Comparison of ENCODE assay signal across 7 cellular contexts in the genomic region with DNA sequence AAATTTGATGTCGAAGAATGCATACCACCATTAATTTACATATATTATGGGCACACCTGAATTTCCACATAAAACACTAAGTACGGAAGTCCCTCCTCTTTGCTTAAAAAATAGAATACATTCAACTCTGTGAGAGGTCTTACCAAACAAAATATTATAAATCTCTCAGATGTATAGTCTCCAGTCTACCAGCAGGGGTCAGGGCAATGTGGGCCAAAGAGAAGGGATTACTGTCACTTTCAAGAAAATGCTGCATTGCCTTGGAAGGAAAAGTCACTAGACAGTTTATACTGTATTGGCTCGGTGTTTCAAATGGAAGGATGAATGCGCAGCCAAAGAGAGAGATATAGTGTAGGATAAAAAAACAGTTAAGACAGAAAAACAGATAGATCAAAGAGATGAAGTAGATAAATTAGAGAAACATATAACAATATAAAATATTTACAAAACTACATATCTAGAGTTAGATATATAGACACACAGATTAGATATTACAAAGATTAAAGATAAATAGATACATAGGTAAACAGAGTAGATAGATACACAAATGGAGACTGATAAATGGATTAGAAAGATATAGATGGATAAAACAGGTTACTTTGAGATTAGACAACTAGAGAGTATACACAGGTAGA. TPM values are rescaled to one million over a fixed set of nuclear protein-coding genes. Genes with fewer than 3 reads are reported as not detected.
DNase-seq lines count a peak whose midpoint lies in the region; ATAC-seq, FAIRE-seq and TF ChIP-seq lines count a peak whose summit lies in the region.

No MANE protein-coding gene starts in this region.

- no peak overlapping the region for H3K14ac ChIP-seq in IMR-90 (replicated peaks; ENCODE audit: low read depth, low read length)

- H3K27me3 ChIP-seq in IMR-90 (ENCODE audit: control insufficient read depth, insufficient read depth, low read length): no peaks in the 10 kb centered on the region

- intact Hi-C loops in IMR-90 (cut with micrococcal nuclease): loop anchor here (1.0 to 5.0 kb wide), 3 partner anchors 114 to 210 kb away; partner anchors contain the start of gene SAAL1

- TF ChIP-seq POLR2A in IMR-90 (IDR thresholded peaks at IDR 0.05; ENCODE audit: low read depth, low read length): no peak

- no peak overlapping the region for H2BK20ac ChIP-seq in IMR-90 (ENCODE audit: low read depth, low read length)

- no peak overlapping the region for H3K56ac ChIP-seq in IMR-90 (ENCODE audit: extremely low read depth, insufficient read depth, low read length)

- peak; percentile 73 for DNase-seq in G401 (ENCODE audit: low spot score)
- DNase-seq in IMR-90: peak; percentile 70
- peak; percentile 28 for DNase-seq in RCC 7860 (ENCODE audit: low spot score)
- peak; percentile 58 for DNase-seq in amniotic epithelial cell (ENCODE audit: low read depth)
- DNase-seq in iPS-NIHi11 (ENCODE audit: low spot score): peak; percentile 58
- DNase-seq in stimulated activated CD4-positive, alpha-beta T cell treated with anti-CD3 and anti-CD28 coated beads, Interleukin-4, amount 100 ng/mL, for 1 hour: peak; percentile 41

- H3K4ac ChIP-seq in IMR-90 (ENCODE audit: low read depth, low read length): no peak overlapping the region

- H4K20me1 ChIP-seq in IMR-90 (ENCODE audit: insufficient read depth, low read length): no peaks in the 10 kb centered on the region

- TF ChIP-seq CTCF in IMR-90 (conservative IDR thresholded peaks at IDR 0.05; ENCODE audit: low read depth, low read length): peak; percentile 77

- FAIRE-seq in RCC 7860 (lab: Jason Lieb, UNC): peak; percentile 70

- no peak overlapping the region for H3K4me2 ChIP-seq in IMR-90 (ENCODE audit: low read depth, low read length)

- H3K36me3 ChIP-seq in IMR-90 (ENCODE audit: control insufficient read depth, insufficient read depth, low read length): peaks cover 8% of the 10 kb centered on the region

- H2AK5ac ChIP-seq in IMR-90 (ENCODE audit: low read depth, low read length): no peak overlapping the region

- H2BK15ac ChIP-seq in IMR-90 (ENCODE audit: low read depth, low read length): no peak overlapping the region

- no peak overlapping the region for H3K9ac ChIP-seq in IMR-90 (ENCODE audit: low read depth, low read length)

- CTCF ChIA-PET in IMR-90 (lab: Yijun Ruan, JAX): interaction anchor here (0.8 to 1.5 kb wide), 3 partner anchors 11 to 114 kb away, joined by 3 to 5 read pairs (median 3); partner anchors contain the start of gene SAAL1

- no peak overlapping the region for H3K18ac ChIP-seq in IMR-90 (ENCODE audit: low read depth, low read length)

- no peak overlapping the region for H2AK9ac ChIP-seq in IMR-90 (replicated peaks; ENCODE audit: low read depth, low read length, poor library complexity)

- H3K4me3 ChIP-seq in IMR-90 (ENCODE audit: insufficient read depth, low read depth, low read length): no peak overlapping the region

- WGBS in IMR-90 (ENCODE audit: extremely low coverage in 2 of 2, insufficient read length in 1 of 2), 2 experiments: 80% methylated on average over 1 of the region's 4 CpGs; no CpG with 5 or more reads in 1 of the 2 experiments

- dilution Hi-C loops in IMR-90 (cut with HindIII; ENCODE audit: low sequenced_read_pairs, unreplicated experiment): loop anchor here (25.0 kb wide), 1 partner anchor 255 kb away; the partner anchor contains the start of gene KCNC1

- ATAC-seq in GM21381 (IDR thresholded peaks at IDR 0.05; ENCODE audit: unreplicated experiment): peak; percentile 66
- ATAC-seq in IMR-90 (ENCODE audit: low read depth): peak; percentile 99

- H3K27ac ChIP-seq in IMR-90 (ENCODE audit: insufficient read depth, low read length): no peak overlapping the region

- no peak overlapping the region for H4K8ac ChIP-seq in IMR-90 (ENCODE audit: low read depth in 2 of 2, low read length in 2 of 2)

- H3K23ac ChIP-seq in IMR-90 (ENCODE audit: low read depth, low read length): no peak overlapping the region

- in situ Hi-C loops in G401 (cut with HindIII; ENCODE audit: low sequenced_read_pairs) (loop anchor here (25.0 kb wide), 1 partner anchor 255 kb away; the partner anchor contains the start of gene KCNC1), IMR-90 (cut with MboI; ENCODE audit: low sequenced_read_pairs) (no loop called here)

- TF ChIP-seq RAD21 in IMR-90 (IDR thresholded peaks at IDR 0.05; ENCODE audit: low read length): peak; percentile 66

- H2AFZ ChIP-seq in IMR-90 (replicated peaks; ENCODE audit: low read length, poor library complexity): no peak overlapping the region

- no peaks in the 10 kb centered on the region for H3K4me1 ChIP-seq in IMR-90 (ENCODE audit: control insufficient read depth, insufficient read depth, low read length)

- no peaks in the 10 kb centered on the region for H3K79me1 ChIP-seq in IMR-90 (ENCODE audit: low read depth in 1 of 2, low read length in 2 of 2)

- H3K9me3 ChIP-seq in IMR-90 (ENCODE audit: control insufficient read depth, insufficient read depth, low read length): no peaks in the 10 kb centered on the region

- H2BK120ac ChIP-seq in IMR-90 (ENCODE audit: low read depth, low read length): no peak overlapping the region

- H4K91ac ChIP-seq in IMR-90 (ENCODE audit: insufficient read depth, low read depth, low read length): no peak overlapping the region

- no peaks in the 10 kb centered on the region for H3K9me1 ChIP-seq in IMR-90 (ENCODE audit: insufficient read depth, low read length)

- H4K5ac ChIP-seq in IMR-90 (ENCODE audit: low read depth, low read length): no peak overlapping the region

- no peak overlapping the region for H2BK5ac ChIP-seq in IMR-90 (ENCODE audit: low read depth, low read length, poor library complexity, severe bottlenecking)

- POLR2A ChIA-PET in IMR-90 (lab: Charles Lee; ENCODE audit: unreplicated experiment): no interaction called here

- BruUV-seq in IMR-90 (replicated peaks; lab: Mats Ljungman, UMichigan): no TSS peak

TF ChIP-seq in IMR-90, 13 proteins besides CTCF, POLR2A, EP300 and RAD21:
- TF ChIP-seq SMC3 (IDR thresholded peaks at IDR 0.05; ENCODE audit: low read depth, low read length): peak; percentile 56
- TF ChIP-seq, protein P1, sequence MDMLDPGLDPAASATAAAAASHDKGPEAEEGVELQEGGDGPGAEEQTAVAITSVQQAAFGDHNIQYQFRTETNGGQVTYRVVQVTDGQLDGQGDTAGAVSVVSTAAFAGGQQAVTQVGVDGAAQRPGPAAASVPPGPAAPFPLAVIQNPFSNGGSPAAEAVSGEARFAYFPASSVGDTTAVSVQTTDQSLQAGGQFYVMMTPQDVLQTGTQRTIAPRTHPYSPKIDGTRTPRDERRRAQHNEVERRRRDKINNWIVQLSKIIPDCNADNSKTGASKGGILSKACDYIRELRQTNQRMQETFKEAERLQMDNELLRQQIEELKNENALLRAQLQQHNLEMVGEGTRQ (IDR thresholded peaks at IDR 0.05; ENCODE audit: low read depth, low read length): no peak

RNA-seq across cellular contexts. Expression of gene SERGEF, which starts 20.9 kb away (rescaled TPM):
- total RNA-seq in G401 (2014; rRNA removed; shearing (Covaris generic)): 28.2 and 111 TPM in 2 replicates
- 18.1 and 19.4 TPM in 2 replicates for total RNA-seq in IMR-90 (2012; rRNA removed)
- polyA plus RNA-seq in IMR-90 (2012; rRNA removed): 12.2 and 12.9 TPM in 2 replicates
- polyA plus RNA-seq in IMR-90 (2012; cell fraction: cytosol; rRNA removed): 9.4 and 13.1 TPM in 2 replicates
- 5.3 and 16.1 TPM in 2 replicates for polyA plus RNA-seq in IMR-90 (2012; cell fraction: nucleus; rRNA removed; ENCODE audit: low replicate concordance)

RNA-seq across cellular contexts. Expression of gene TPH1, which starts 54.2 kb away (rescaled TPM):
- 0.25 TPM in 1 of 2 replicates, not detected in the other for total RNA-seq in G401 (2014; rRNA removed; shearing (Covaris generic))
- under 0.01 TPM in 2 replicates for total RNA-seq in IMR-90 (2012; rRNA removed)
- polyA plus RNA-seq in IMR-90 (2012; rRNA removed): 0.01 and 0.07 TPM in 2 replicates
- polyA plus RNA-seq in IMR-90 (2012; cell fraction: cytosol; rRNA removed): not detected in 2 replicates
- 0.08 and 0.33 TPM in 2 replicates for polyA plus RNA-seq in IMR-90 (2012; cell fraction: nucleus; rRNA removed; ENCODE audit: low replicate concordance)
